In the genomic region with DNA sequence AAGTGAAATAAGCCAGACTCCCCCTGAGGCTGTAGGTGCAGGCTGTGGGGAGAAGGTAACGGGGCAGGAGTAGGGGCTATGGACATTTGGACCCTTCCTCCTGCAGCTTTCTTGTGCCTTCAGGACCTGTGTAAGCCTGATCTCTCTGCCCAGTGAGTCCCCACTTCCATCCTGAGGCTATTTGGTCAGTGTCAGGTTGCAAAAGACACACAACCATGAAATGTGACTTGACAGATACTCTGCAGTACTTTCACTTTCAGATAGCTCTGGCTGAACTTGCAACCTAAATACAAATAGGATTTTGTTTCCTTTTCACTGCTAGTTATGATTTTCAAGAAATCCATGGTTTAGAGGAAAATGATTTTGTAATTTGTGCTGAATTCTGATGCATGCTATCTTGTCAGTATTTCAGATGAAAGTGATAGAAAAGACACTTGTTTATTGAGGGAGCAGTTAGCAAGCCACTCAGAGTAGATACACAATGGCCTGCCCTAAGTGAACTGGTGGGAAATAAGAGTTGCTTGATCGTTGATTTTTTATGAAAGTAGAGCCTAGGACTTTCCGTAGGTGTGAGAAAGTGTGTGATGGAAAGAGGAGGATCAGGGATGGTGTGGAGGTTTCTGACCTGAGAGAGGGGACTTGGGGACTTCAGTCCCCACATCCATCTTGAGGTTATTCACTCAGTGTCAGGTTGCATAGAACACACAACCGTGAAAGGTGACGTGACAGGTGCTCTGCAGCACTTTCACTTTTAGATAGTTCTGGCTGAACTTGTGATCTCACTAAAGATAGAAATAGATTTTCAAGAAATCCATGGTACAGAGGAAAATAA, we compare ENCODE assay signal across 8 cellular contexts. TPM values are rescaled to one million over a fixed set of nuclear protein-coding genes. Genes with fewer than 3 reads are reported as not detected.
DNase-seq lines count a peak whose midpoint lies in the region; ATAC-seq and TF ChIP-seq lines count a peak whose summit lies in the region.

No MANE protein-coding gene starts in this region.

- H3K4me3 ChIP-seq in vagina: no peak overlapping the region

- intact Hi-C loops in vagina (cut with DNase I): no loop called here

- H3K36me3 ChIP-seq in vagina: no peaks in the 10 kb centered on the region

- ATAC-seq in HG03196 (IDR thresholded peaks at IDR 0.05; ENCODE audit: unreplicated experiment): peak; percentile 55
- no peak for ATAC-seq in GM18870 (IDR thresholded peaks at IDR 0.05; ENCODE audit: unreplicated experiment)

- no peaks in the 10 kb centered on the region for H3K9me3 ChIP-seq in vagina

- TF ChIP-seq POLR2A in vagina (IDR thresholded peaks at IDR 0.05): no peak

- TF ChIP-seq CTCF in vagina (IDR thresholded peaks at IDR 0.05): no peak

- no peaks in the 10 kb centered on the region for H3K27me3 ChIP-seq in vagina

- DNase-seq in EL: peak; percentile 28
- peak; percentile 48 for DNase-seq in SW480 (ENCODE audit: low spot score)
- DNase-seq in medulla oblongata (ENCODE audit: extremely low spot score): peak; percentile 41
- DNase-seq in vagina (ENCODE audit: extremely low spot score in 2 of 2): no peak
- no peak for DNase-seq in mesenteric fat pad (ENCODE audit: low spot score)
- DNase-seq in NCI-H1105 treated with DMSO at 0.1 percent for 48 hours (lab: John Stamatoyannopoulos, UW): no peak

- peaks cover 4% of the 10 kb centered on the region for H3K4me1 ChIP-seq in vagina

- H3K27ac ChIP-seq in vagina: no peak overlapping the region

RNA-seq across cellular contexts. Expression of gene EID2, which starts 18.0 kb away (rescaled TPM):
- total RNA-seq in vagina (13.5 TPM), mesenteric fat pad (12.7 TPM)

RNA-seq across cellular contexts. Expression of gene EID2B, which starts 25.4 kb away (rescaled TPM):
- total RNA-seq in vagina (3.7 TPM), mesenteric fat pad (2.1 TPM)

RNA-seq across cellular contexts. Expression of gene SELENOV, which starts 43.1 kb away (rescaled TPM):
- total RNA-seq in vagina (not detected), mesenteric fat pad (not detected)

RNA-seq across cellular contexts. Expression of gene LGALS13, which starts 44.3 kb away (rescaled TPM):
- total RNA-seq in vagina (not detected), mesenteric fat pad (not detected)

RNA-seq across cellular contexts. Expression of gene DLL3, which starts 59.3 kb away (rescaled TPM):
- not detected for total RNA-seq in vagina
- not detected for total RNA-seq in mesenteric fat pad

Comparison
In these comparisons a context has a peak if more than half of its experiments do, and no peak if none do; other contexts are left out.
1. DNase-seq: peak in EL (single experiment), SW480 (single experiment) and medulla oblongata (single experiment); none in vagina (0 of 2), mesenteric fat pad (single experiment) and NCI-H1105 treated with DMSO at 0.1 percent for 48 hours (single experiment).